Comparison of ENCODE assay signal across 3 cellular contexts in genomic region chr2:68637-69036, GRCh38. TPM values are rescaled to one million over a fixed set of nuclear protein-coding genes. Genes with fewer than 3 reads are reported as not detected.
"Had no signal": no experiment of that assay in that cellular context is flagged by ENCODE, and none has a peak within 500 bp of the region (broad histone marks: within the 10 kb centered on the region; RNA-seq: fewer than 3 reads in every experiment).

No MANE protein-coding gene starts in this region.

RNA-seq across cellular contexts. Expression of gene FAM110C, which starts 22.3 kb away (rescaled TPM):
- total RNA-seq: glomerular endothelial cell, myocyte, osteocyte had no signal
